In genomic region chr1:16014509-16015482, GRCh38 we compare ENCODE assay signal across 11 cellular contexts. TPM values are rescaled to one million over a fixed set of nuclear protein-coding genes. Genes with fewer than 3 reads are reported as not detected.
A peak's percentile ranks its signal among the peaks of the same experiment; 100 is the strongest.
DNase-seq lines count a peak whose midpoint lies in the region; ATAC-seq and TF ChIP-seq lines count a peak whose summit lies in the region.
"Had no signal": no experiment of that assay in that cellular context is flagged by ENCODE, and none has a peak within 500 bp of the region (broad histone marks: within the 10 kb centered on the region; RNA-seq: fewer than 3 reads in every experiment).

No MANE protein-coding gene starts in this region.

- no peak for TF ChIP-seq EP300 in stomach (IDR thresholded peaks at IDR 0.05)

- intact Hi-C loops in stomach (cut with DNase I; ENCODE audit: low total_unique reads) (no loop called here), posterior vena cava (cut with DNase I) (no loop called here)

- peak overlapping the region; percentile 25; the same call in 1 of the 2 replicates for H3K4me3 Mint-ChIP-seq in WTC11

- H3K4me3 ChIP-seq in hepatocyte (no peak overlapping the region), stomach (peak overlapping the region in 2 of 4 donors; percentile 44)

- H3K9me3 ChIP-seq in hepatocyte (ENCODE audit: low read depth) (no peaks in the 10 kb centered on the region), stomach (no peaks in the 10 kb centered on the region)
- H3K9me3 ChIP-seq: neutrophil had no signal

- no peaks in the 10 kb centered on the region for H3K36me3 Mint-ChIP-seq in WTC11

- no peaks in the 10 kb centered on the region for H3K9me2 ChIP-seq in hepatocyte (replicated peaks; ENCODE audit: insufficient read depth)

- peaks cover 65% of the 10 kb centered on the region for H3K4me1 Mint-ChIP-seq in WTC11

- H3K27ac Mint-ChIP-seq in WTC11: no peak overlapping the region; the same call in 1 of the 2 replicates

- POLR2A ChIA-PET in WTC11 (lab: Charles Lee): no interaction called here

- H4K20me1 ChIP-seq in hepatocyte (ENCODE audit: insufficient read depth, poor library complexity, severe bottlenecking): no peaks in the 10 kb centered on the region

- no peak overlapping the region for H2AFZ ChIP-seq in hepatocyte

- H3K36me3 ChIP-seq in hepatocyte (replicated peaks; ENCODE audit: insufficient read depth, low read depth): no peaks in the 10 kb centered on the region
- no peaks in the 10 kb centered on the region for H3K36me3 ChIP-seq in stomach
- H3K36me3 ChIP-seq: neutrophil had no signal

- ATAC-seq in WTC11: no peak
- no peak for ATAC-seq in GM18907 (IDR thresholded peaks at IDR 0.05; ENCODE audit: unreplicated experiment)

- H3K9me3 Mint-ChIP-seq in WTC11: no peaks in the 10 kb centered on the region

- CTCF ChIA-PET in WTC11 (lab: Charles Lee): interaction anchor here (0.6 to 4.1 kb wide), 5 partner anchors 10 to 59 kb away, joined by 3 to 18 read pairs (median 4); partner anchors contain the start of gene FAM131C

- peak overlapping the region; percentile 83 for H3K4me2 ChIP-seq in hepatocyte

- peaks cover 56% of the 10 kb centered on the region for H3K4me1 ChIP-seq in hepatocyte (ENCODE audit: insufficient read depth)
- peaks cover 54 to 78% (median 63%) of the 10 kb centered on the region in 4 donors for H3K4me1 ChIP-seq in stomach

- TF ChIP-seq CTCF in WTC11 (IDR thresholded peaks at IDR 0.05) (no peak), hepatocyte (IDR thresholded peaks at IDR 0.05; ENCODE audit: poor library complexity) (no peak), stomach (IDR thresholded peaks at IDR 0.05) (no peak)

- H3K27me3 Mint-ChIP-seq in WTC11 (ENCODE audit: low read depth): peaks cover under 1% of the 10 kb centered on the region

- H3K79me2 ChIP-seq in hepatocyte: no peaks in the 10 kb centered on the region

- H3K27me3 ChIP-seq in hepatocyte (no peaks in the 10 kb centered on the region), stomach (no peaks in the 10 kb centered on the region)

- no peak for TF ChIP-seq POLR2A in stomach (IDR thresholded peaks at IDR 0.05)

- 63% methylated on average over 17 of the region's 17 CpGs for WGBS in hepatocyte (ENCODE audit: low lambda C conversion rate, missing lambda C conversion rate)
- 58 to 71% (median 60%) methylated on average over 8 to 17 of the region's 17 CpGs for WGBS in stomach, 5 donors

- DNase-seq in NCI-H2227 (lab: John Stamatoyannopoulos, UW; ENCODE audit: unreplicated experiment): peak; percentile 28
- DNase-seq in NCI-H2227 treated with DMSO at 0.1 percent for 48 hours (lab: John Stamatoyannopoulos, UW): no peak
- no peak for DNase-seq in WTC11 (ENCODE audit: low spot score)
- peak; percentile 65 for DNase-seq in hepatocyte (ENCODE audit: low spot score)
- DNase-seq in stomach: peak; percentile 74
- DNase-seq in iPS-NIHi7 (ENCODE audit: extremely low spot score): no peak
- DNase-seq in posterior vena cava (ENCODE audit: low spot score): no peak
- DNase-seq: 8988T, NCI-H1105 had no signal

- H3K27ac ChIP-seq in hepatocyte: peak overlapping the region; percentile 75
- H3K27ac ChIP-seq in stomach: peak overlapping the region; percentile 71 to 91 (median 82)
- H3K27ac ChIP-seq: neutrophil had no signal

TF ChIP-seq in WTC11, 78 proteins besides CTCF, POLR2A, EP300 and RAD21 (continues in another document):
- TF ChIP-seq RORB (CRISPR knock-in tag; IDR thresholded peaks at IDR 0.05): no peak
- TF ChIP-seq SOX15 (CRISPR knock-in tag; IDR thresholded peaks at IDR 0.05): no peak
- no peak for TF ChIP-seq ZNF512 (CRISPR knock-in tag; IDR thresholded peaks at IDR 0.05; ENCODE audit: borderline replicate concordance)
- TF ChIP-seq ZNF425 (CRISPR knock-in tag; conservative IDR thresholded peaks at IDR 0.05): no peak
- no peak for TF ChIP-seq NR1H2 (CRISPR knock-in tag; IDR thresholded peaks at IDR 0.05)
- no peak for TF ChIP-seq PRRX2 (CRISPR knock-in tag; IDR thresholded peaks at IDR 0.05)
- TF ChIP-seq ZSCAN18 (CRISPR knock-in tag; IDR thresholded peaks at IDR 0.05): no peak
- no peak for TF ChIP-seq USF2 (CRISPR knock-in tag; IDR thresholded peaks at IDR 0.05)

RNA-seq across cellular contexts. Expression of gene HSPB7, which starts 3.0 kb away (rescaled TPM):
- total RNA-seq in WTC11 (2021): 0.11 to 0.23 TPM (median 0.21 TPM) in 3 replicates
- total RNA-seq in hepatocyte: 12.6 and 17.4 TPM in 2 replicates
- polyA plus RNA-seq in hepatocyte: 59.4 and 66.2 TPM in 2 replicates
- total RNA-seq in stomach: 10 to 100 TPM in 4 of 5 donors, 1 to 10 TPM in 1; 9.9 to 83.5 (median 32.1) TPM
- polyA plus RNA-seq in stomach: 10 to 100 TPM; 11.8 to 32.0 (median 14.2) TPM
- total RNA-seq in posterior vena cava: 100 to 1,000 TPM; 272 to 588 TPM

RNA-seq across cellular contexts. Expression of gene CLCNKA, which starts 7.0 kb away (rescaled TPM):
- total RNA-seq in WTC11 (2021): 1.5 to 2.7 TPM (median 2.7 TPM) in 3 replicates
- total RNA-seq in hepatocyte: 1.0 and 1.3 TPM in 2 replicates
- 1.3 and 2.7 TPM in 2 replicates for polyA plus RNA-seq in hepatocyte
- total RNA-seq in stomach: 10 to 100 TPM in 1 of 5 donors, 1 to 10 TPM in 1, under 1 TPM in 1, not detected in 2; 0.55 to 16.1 (median 5.1) TPM
- polyA plus RNA-seq in stomach: 1 to 10 TPM; 2.7 to 6.0 (median 3.9) TPM
- under 1 TPM; 0.51 to 0.90 TPM for total RNA-seq in posterior vena cava

RNA-seq across cellular contexts. Expression of gene SRARP, which starts 10.8 kb away (rescaled TPM):
- total RNA-seq in WTC11 (2021) (0.11 TPM in 1 of 3 replicates, not detected in the others), hepatocyte (not detected in 2 replicates), stomach (not detected), posterior vena cava (not detected)
- polyA plus RNA-seq in hepatocyte (not detected in 2 replicates), stomach (under 1 TPM in 1 of 3 donors, not detected in 2; 0.75 TPM)

RNA-seq across cellular contexts. Expression of gene CLCNKB, which starts 28.8 kb away (rescaled TPM):
- 1.8 to 3.1 TPM (median 2.5 TPM) in 3 replicates for total RNA-seq in WTC11 (2021)
- 0.47 and 1.0 TPM in 2 replicates for total RNA-seq in hepatocyte
- polyA plus RNA-seq in hepatocyte: 1.4 and 1.8 TPM in 2 replicates
- under 1 TPM in 1 of 5 donors, not detected in 4; 0.92 TPM for total RNA-seq in stomach
- under 1 TPM; 0.19 to 0.60 (median 0.31) TPM for polyA plus RNA-seq in stomach
- under 1 TPM; 0.62 to 0.88 TPM for total RNA-seq in posterior vena cava

RNA-seq across cellular contexts. Expression of gene ZBTB17, which starts 38.9 kb away (rescaled TPM):
- 27.6 to 32.0 TPM (median 27.9 TPM) in 3 replicates for total RNA-seq in WTC11 (2021)
- 15.3 and 16.8 TPM in 2 replicates for total RNA-seq in hepatocyte
- polyA plus RNA-seq in hepatocyte: 32.3 and 51.1 TPM in 2 replicates
- total RNA-seq in stomach: 100 to 1,000 TPM in 1 of 5 donors, 10 to 100 TPM in 4; 13.0 to 136 (median 65.9) TPM
- polyA plus RNA-seq in stomach: 10 to 100 TPM; 40.7 to 46.3 (median 44.2) TPM
- 10 to 100 TPM; 31.6 to 38.7 TPM for total RNA-seq in posterior vena cava

Comparison
In these comparisons a context has a peak if more than half of its experiments do, and no peak if none do; other contexts are left out.
1. DNase-seq: peak in NCI-H2227 (single experiment), hepatocyte (single experiment) and stomach (single experiment); none in NCI-H2227 treated with DMSO at 0.1 percent for 48 hours (single experiment), WTC11 (single experiment), iPS-NIHi7 (single experiment) and posterior vena cava (single experiment).